ENCODE assay signal across 10 cellular contexts in genomic region chr12:92064420-92064819, GRCh38.
A peak's percentile ranks its signal among the peaks of the same experiment; 100 is the strongest.
DNase-seq lines count a peak whose midpoint lies in the region; ATAC-seq and TF ChIP-seq lines count a peak whose summit lies in the region.
"Had no signal": no experiment of that assay in that cellular context is flagged by ENCODE, and none has a peak within 500 bp of the region (broad histone marks: within the 10 kb centered on the region; RNA-seq: fewer than 3 reads in every experiment).

No MANE protein-coding gene starts in this region.

- DNase-seq in stimulated activated naive CD8-positive, alpha-beta T cell treated with anti-CD3 and anti-CD28 coated beads, Interleukin-15, amount 100 ng/mL, for 72 hours, result no peak
- DNase-seq in Panc1 (ENCODE audit: low read depth, low spot score), result no peak
- no peak for DNase-seq in left colon
- no peak for DNase-seq in uterus
- DNase-seq in NOMO-1 treated with DMSO at 0.1 percent for 48 hours (lab: John Stamatoyannopoulos, UW; ENCODE audit: unreplicated experiment), result no peak

- H3K36me3 ChIP-seq in Panc1 (ENCODE audit: control insufficient read depth, insufficient read depth, low read length), result no peaks in the 10 kb centered on the region
- H3K36me3 ChIP-seq in uterus, result no peaks in the 10 kb centered on the region

- H3K36me3 Mint-ChIP-seq in stimulated activated naive CD8-positive, alpha-beta T cell treated with anti-CD3 and anti-CD28 coated beads, Interleukin-15, Interleukin-2, amounts not matched to agents 100 ng/mL and 50 ng/mL, for 24 hours (ENCODE audit: low read depth), result peaks cover 20% of the 10 kb centered on the region

- intact Hi-C loops in Panc1 (cut with micrococcal nuclease; ENCODE audit: unreplicated experiment), result no loop called here
- intact Hi-C loops in left colon (cut with DNase I, micrococcal nuclease), result no loop called here
- intact Hi-C loops in uterus (cut with DNase I; ENCODE audit: low total_unique reads), result no loop called here

- TF ChIP-seq POLR2A in uterus (IDR thresholded peaks at IDR 0.05) (no peak), GM18505 (IDR thresholded peaks at IDR 0.05; ENCODE audit: borderline replicate concordance, extremely low read depth, insufficient read depth, insufficient read length) (no peak)

- H3K4me1 Mint-ChIP-seq in stimulated activated naive CD8-positive, alpha-beta T cell treated with anti-CD3 and anti-CD28 coated beads, Interleukin-15, Interleukin-2, amounts not matched to agents 100 ng/mL and 50 ng/mL, for 24 hours (ENCODE audit: low read depth), result peaks cover 70% of the 10 kb centered on the region
- peaks cover 65% of the 10 kb centered on the region for H3K4me1 Mint-ChIP-seq in stimulated activated naive CD8-positive, alpha-beta T cell treated with anti-CD3 and anti-CD28 coated beads, Interleukin-15, amount 100 ng/mL, for 72 hours

- peak overlapping the region; percentile 61 for H3K27ac Mint-ChIP-seq in stimulated activated naive CD8-positive, alpha-beta T cell treated with anti-CD3 and anti-CD28 coated beads, Interleukin-15, Interleukin-2, amounts not matched to agents 100 ng/mL and 50 ng/mL, for 24 hours
- peak overlapping the region in 1 of 2 donors; percentile 50 for H3K27ac Mint-ChIP-seq in stimulated activated naive CD8-positive, alpha-beta T cell treated with anti-CD3 and anti-CD28 coated beads, Interleukin-15, amount 100 ng/mL, for 72 hours

- H3K27ac ChIP-seq in Panc1 (ENCODE audit: low read length), result peak overlapping the region; percentile 77
- H3K27ac ChIP-seq in uterus, result peak overlapping the region; percentile 61 to 78
- H3K27ac ChIP-seq: KMS-11 had no signal

- H3K27me3 ChIP-seq in Panc1 (ENCODE audit: control insufficient read depth, insufficient read depth, low read length) (no peaks in the 10 kb centered on the region), uterus (no peaks in the 10 kb centered on the region)

- ATAC-seq in stimulated activated naive CD8-positive, alpha-beta T cell treated with anti-CD3 and anti-CD28 coated beads, Interleukin-15, amount 100 ng/mL, for 72 hours, result no peak
- peak; percentile 28; the same call in 1 of the 2 replicates for ATAC-seq in Panc1
- ATAC-seq in left colon, result peak; percentile 83
- no peak for ATAC-seq in GM21528 (IDR thresholded peaks at IDR 0.05; ENCODE audit: low FRiP score, unreplicated experiment)
- no peak for ATAC-seq in GM18505 (IDR thresholded peaks at IDR 0.05; ENCODE audit: unreplicated experiment)

- H3K4me1 ChIP-seq in Panc1 (ENCODE audit: control insufficient read depth, insufficient read depth, low read length) (peaks cover 29% of the 10 kb centered on the region), uterus (no peaks in the 10 kb centered on the region)

- no peaks in the 10 kb centered on the region for H3K27me3 Mint-ChIP-seq in stimulated activated naive CD8-positive, alpha-beta T cell treated with anti-CD3 and anti-CD28 coated beads, Interleukin-15, Interleukin-2, amounts not matched to agents 100 ng/mL and 50 ng/mL, for 24 hours
- H3K27me3 Mint-ChIP-seq in stimulated activated naive CD8-positive, alpha-beta T cell treated with anti-CD3 and anti-CD28 coated beads, Interleukin-15, amount 100 ng/mL, for 72 hours, result no peaks in the 10 kb centered on the region

- peaks cover 10% of the 10 kb centered on the region for H3K9me3 Mint-ChIP-seq in stimulated activated naive CD8-positive, alpha-beta T cell treated with anti-CD3 and anti-CD28 coated beads, Interleukin-15, Interleukin-2, amounts not matched to agents 100 ng/mL and 50 ng/mL, for 24 hours
- peaks cover 10 to 11% of the 10 kb centered on the region in 2 donors for H3K9me3 Mint-ChIP-seq in stimulated activated naive CD8-positive, alpha-beta T cell treated with anti-CD3 and anti-CD28 coated beads, Interleukin-15, amount 100 ng/mL, for 72 hours
- H3K9me3 Mint-ChIP-seq: CD8-positive, alpha-beta T cell had no signal

- H3K4me3 Mint-ChIP-seq in stimulated activated naive CD8-positive, alpha-beta T cell treated with anti-CD3 and anti-CD28 coated beads, Interleukin-15, Interleukin-2, amounts not matched to agents 100 ng/mL and 50 ng/mL, for 24 hours, result peak overlapping the region; percentile 20
- H3K4me3 Mint-ChIP-seq in stimulated activated naive CD8-positive, alpha-beta T cell treated with anti-CD3 and anti-CD28 coated beads, Interleukin-15, amount 100 ng/mL, for 72 hours, result peak overlapping the region in 1 of 2 donors; percentile 58

- no peak overlapping the region for H3K4me3 ChIP-seq in Panc1 (ENCODE audit: low read depth in 2 of 2, low read length in 2 of 2)
- H3K4me3 ChIP-seq in uterus, result no peak overlapping the region

- H3K9me3 ChIP-seq in Panc1 (ENCODE audit: control insufficient read depth, insufficient read depth, low read depth, low read length), result no peaks in the 10 kb centered on the region
- H3K9me3 ChIP-seq in uterus, result no peaks in the 10 kb centered on the region

- POLR2A ChIA-PET in Panc1 (lab: Charles Lee), result no interaction called here

- CTCF ChIA-PET in Panc1 (lab: Charles Lee), result no interaction called here

- in situ Hi-C loops in Panc1 (cut with HindIII; ENCODE audit: low pct_unique_long_range_greater_than_20kb, low sequenced_read_pairs), result no loop called here

- TF ChIP-seq CTCF in Panc1 (IDR thresholded peaks at IDR 0.05) (no peak), uterus (IDR thresholded peaks at IDR 0.05) (no peak)

- BruUV-seq in Panc1 (replicated peaks; lab: Mats Ljungman, UMichigan), result no TSS peak

Comparison
In these comparisons a context has a peak if more than half of its experiments do, and no peak if none do; other contexts are left out.
1. ATAC-seq: peak in Panc1 (single experiment) and left colon (single experiment); none in stimulated activated naive CD8-positive, alpha-beta T cell treated with anti-CD3 and anti-CD28 coated beads, Interleukin-15, amount 100 ng/mL, for 72 hours (single experiment), GM21528 (single experiment) and GM18505 (single experiment).